ENCODE assay signal across 23 cellular contexts in the genomic region with DNA sequence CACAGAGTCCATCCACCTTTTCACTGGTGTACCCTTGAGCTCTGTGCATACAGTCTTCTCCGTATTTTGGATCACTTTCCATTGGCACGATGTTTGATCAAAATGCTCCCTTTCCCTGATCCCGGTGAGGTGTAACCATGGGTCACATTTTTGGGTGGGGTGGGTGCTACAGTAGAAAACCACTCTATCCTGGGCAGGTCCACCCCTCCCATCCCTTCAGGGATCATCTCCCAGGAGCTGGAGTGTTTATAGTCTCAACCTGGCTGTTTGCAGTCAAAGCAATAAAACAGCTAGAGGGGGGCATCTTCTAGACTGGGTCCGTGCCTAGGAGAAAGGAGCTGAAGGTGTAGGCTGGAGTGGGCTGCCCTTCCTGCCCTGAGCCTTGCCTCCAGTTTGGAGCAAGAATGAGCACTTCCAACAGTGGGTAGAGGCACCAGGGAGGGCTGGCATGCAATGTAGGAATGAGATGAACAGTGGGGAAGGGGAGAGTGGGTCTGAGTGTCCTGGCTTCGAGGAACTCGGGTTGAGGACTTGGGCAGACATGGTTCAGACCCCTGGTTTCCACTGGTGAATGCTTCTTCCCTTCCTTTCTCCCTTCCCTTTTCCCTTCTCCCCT. TPM values are rescaled to one million over a fixed set of nuclear protein-coding genes. Genes with fewer than 3 reads are reported as not detected.
A peak's percentile ranks its signal among the peaks of the same experiment; 100 is the strongest.
DNase-seq lines count a peak whose midpoint lies in the region; ATAC-seq, FAIRE-seq and TF ChIP-seq lines count a peak whose summit lies in the region.
"Had no signal": no experiment of that assay in that cellular context is flagged by ENCODE, and none has a peak within 500 bp of the region (broad histone marks: within the 10 kb centered on the region; RNA-seq: fewer than 3 reads in every experiment).

No MANE protein-coding gene starts in this region.

- H3K9me3 ChIP-seq in upper lobe of right lung (no peaks in the 10 kb centered on the region), heart left ventricle (no peaks in the 10 kb centered on the region), colonic mucosa (no peaks in the 10 kb centered on the region)
- H3K9me3 ChIP-seq: HAP-1, ovary, SJCRH30, tibial artery had no signal

- H3K36me3 ChIP-seq in bronchial epithelial cell (ENCODE audit: control insufficient read depth, insufficient read depth, low read length) (peaks cover 26% of the 10 kb centered on the region), upper lobe of right lung (peaks cover 14% of the 10 kb centered on the region), heart left ventricle (peaks cover 0 to 60% (median 0%) of the 10 kb centered on the region in 9 donors), colonic mucosa (no peaks in the 10 kb centered on the region)
- H3K36me3 ChIP-seq: HAP-1, ovary had no signal

- no peak for ATAC-seq in activated naive CD4-positive, alpha-beta T cell treated with anti-CD3 and anti-CD28 coated beads, Interleukin-2, amount 50 U/mL, for 72 hours
- ATAC-seq in naive B cell (ENCODE audit: low read depth in 2 of 2) (no peak), upper lobe of right lung (no peak), heart left ventricle (no peak)
- ATAC-seq: activated CD8-positive, alpha-beta T cell treated with anti-CD3 and anti-CD28 coated beads, Interleukin-2, amount 10 ng/mL, durations not matched to agents 7 days and 5 days; activated T-cell treated with anti-CD3 and anti-CD28 coated beads, Interleukin-2, amount 50 U/mL, for 4 hours; stimulated activated naive CD8-positive, alpha-beta T cell treated with anti-CD3 and anti-CD28 coated beads, Interleukin-15, Interleukin-2, amounts not matched to agents 100 U/mL and 50 U/mL, for 24 hours had no signal

- no peaks in the 10 kb centered on the region for H3K27me3 Mint-ChIP-seq in naive B cell

- H3K9me3 Mint-ChIP-seq in activated naive CD4-positive, alpha-beta T cell treated with anti-CD3 and anti-CD28 coated beads, Interleukin-2, amount 50 U/mL, for 72 hours: no peaks in the 10 kb centered on the region
- H3K9me3 Mint-ChIP-seq in naive B cell: no peaks in the 10 kb centered on the region
- H3K9me3 Mint-ChIP-seq: activated T-cell treated with anti-CD3 and anti-CD28 coated beads, Interleukin-2, amount 50 U/mL, for 4 hours had no signal

- H3K27ac ChIP-seq in upper lobe of right lung (peak overlapping the region; percentile 6), heart left ventricle (peak overlapping the region in 1 of 12 donors; percentile 90), colonic mucosa (no peak overlapping the region)
- H3K27ac ChIP-seq: ovary, SJCRH30, tibial artery had no signal

- no peak for DNase-seq in activated naive CD4-positive, alpha-beta T cell treated with anti-CD3 and anti-CD28 coated beads, Interleukin-2, amount 50 U/mL, for 72 hours (ENCODE audit: low spot score in 2 of 2)
- DNase-seq in activated naive CD4-positive, alpha-beta T cell (lab: John Stamatoyannopoulos, UW): no peak
- DNase-seq in bronchial epithelial cell (ENCODE audit: low read depth) (no peak), naive B cell (no peak), upper lobe of right lung (no peak), C1 segment of cervical spinal cord (lab: John Stamatoyannopoulos, UW) (no peak), heart left ventricle (no peak), colonic mucosa (no peak)
- DNase-seq: activated CD4-positive, CD25-positive, alpha-beta regulatory T cell treated with anti-CD3 and anti-CD28 coated beads, Interleukin-2, amount 50 U/mL, for 72 hours; activated CD8-positive, alpha-beta T cell treated with anti-CD3 and anti-CD28 coated beads, Interleukin-2, amount 10 ng/mL, durations not matched to agents 7 days and 5 days; activated T-cell treated with anti-CD3 and anti-CD28 coated beads, Interleukin-2, amount 50 U/mL, for 4 hours; cortex of kidney; mesendoderm; NCI-H526; retina; SJCRH30; stimulated activated CD4-positive, alpha-beta T cell treated with anti-CD3 and anti-CD28 coated beads, Interleukin-4, amount 100 ng/mL, for 1 hour; stimulated activated naive CD8-positive, alpha-beta T cell treated with anti-CD3 and anti-CD28 coated beads, Interleukin-15, Interleukin-2, amounts not matched to agents 100 U/mL and 50 U/mL, for 24 hours; tibial artery had no signal

- no peak overlapping the region for H3K4me3 ChIP-seq in bronchial epithelial cell (ENCODE audit: low read depth, low read length)
- no peak overlapping the region for H3K4me3 ChIP-seq in upper lobe of right lung
- no peak overlapping the region for H3K4me3 ChIP-seq in heart left ventricle
- no peak overlapping the region for H3K4me3 ChIP-seq in colonic mucosa
- H3K4me3 ChIP-seq: HAP-1, ovary, SJCRH30, tibial artery had no signal

- peak; percentile 79 for FAIRE-seq in bronchial epithelial cell (lab: Jason Lieb, UNC)
- FAIRE-seq: A204.1, GM12891 had no signal

- intact Hi-C loops in upper lobe of right lung (cut with DNase I): no loop called here
- intact Hi-C loops in heart left ventricle (cut with DNase I): loop anchor here in 1 of 10 donors (10.0 kb wide), 1 partner anchor 97 kb away; no protein-coding TSS in a partner anchor
- intact Hi-C loops in colonic mucosa (cut with DNase I): no loop called here

- H3K4me1 ChIP-seq in upper lobe of right lung (peaks cover 6% of the 10 kb centered on the region), heart left ventricle (peaks cover 0 to 25% (median 0%) of the 10 kb centered on the region in 12 donors), colonic mucosa (no peaks in the 10 kb centered on the region)
- H3K4me1 ChIP-seq: HAP-1, SJCRH30, tibial artery had no signal

- H3K36me3 Mint-ChIP-seq in activated naive CD4-positive, alpha-beta T cell treated with anti-CD3 and anti-CD28 coated beads, Interleukin-2, amount 50 U/mL, for 72 hours: peaks cover 0 to 6% of the 10 kb centered on the region in 2 donors
- H3K36me3 Mint-ChIP-seq in naive B cell: peaks cover 32% of the 10 kb centered on the region in 2 donors

- H3K9ac ChIP-seq in colonic mucosa (ENCODE audit: low read depth in 2 of 2, low read length in 2 of 2): no peak overlapping the region

- H3K4me3 Mint-ChIP-seq in naive B cell: peak overlapping the region in 4 of 8 donors; percentile 6 to 69 (median 23)
- H3K4me3 Mint-ChIP-seq: activated CD8-positive, alpha-beta T cell treated with anti-CD3 and anti-CD28 coated beads, Interleukin-2, amount 10 ng/mL, durations not matched to agents 7 days and 5 days; activated T-cell treated with anti-CD3 and anti-CD28 coated beads, Interleukin-2, amount 50 U/mL, for 4 hours had no signal

- peak overlapping the region; percentile 43 to 46 for H3K27ac Mint-ChIP-seq in activated naive CD4-positive, alpha-beta T cell treated with anti-CD3 and anti-CD28 coated beads, Interleukin-2, amount 50 U/mL, for 72 hours
- peak overlapping the region; percentile 34 to 97 (median 76) for H3K27ac Mint-ChIP-seq in naive B cell

- TF ChIP-seq CTCF in bronchial epithelial cell (IDR thresholded peaks at IDR 0.05; ENCODE audit: insufficient read depth, low read length, severe bottlenecking): no peak
- no peak for TF ChIP-seq CTCF in upper lobe of right lung (IDR thresholded peaks at IDR 0.05)
- no peak for TF ChIP-seq CTCF in heart left ventricle (IDR thresholded peaks at IDR 0.05)
- no peak for TF ChIP-seq CTCF in colonic mucosa (IDR thresholded peaks at IDR 0.05)

- WGBS in heart left ventricle, 4 donors: 94 to 97% (median 95%) methylated on average over 6 of the region's 6 CpGs

- no peak for TF ChIP-seq POLR2A in heart left ventricle (IDR thresholded peaks at IDR 0.05)

- H3K27me3 ChIP-seq in bronchial epithelial cell (ENCODE audit: control insufficient read depth, insufficient read depth, low read length) (no peaks in the 10 kb centered on the region), upper lobe of right lung (no peaks in the 10 kb centered on the region), heart left ventricle (no peaks in the 10 kb centered on the region), colonic mucosa (no peaks in the 10 kb centered on the region)
- H3K27me3 ChIP-seq: ovary, SJCRH30, tibial artery had no signal

- peaks cover 25 to 34% (median 27%) of the 10 kb centered on the region in 3 donors for H3K4me1 Mint-ChIP-seq in naive B cell

RNA-seq across cellular contexts. Expression of gene RNF141, which starts 38.8 kb away (rescaled TPM):
- 10 to 100 TPM in 1 of 2 donors, 1 to 10 TPM in 1; 9.1 to 12.2 TPM for total RNA-seq in activated naive CD4-positive, alpha-beta T cell treated with anti-CD3 and anti-CD28 coated beads, Interleukin-2, amount 50 U/mL, for 72 hours
- total RNA-seq in bronchial epithelial cell (71.9 and 103 TPM in 2 replicates), upper lobe of right lung (50.0 TPM), heart left ventricle (10 to 100 TPM; 18.8 to 42.8 (median 36.5) TPM), colonic mucosa (10 to 100 TPM; 24.0 to 39.3 TPM)
- polyA plus RNA-seq in naive B cell (ENCODE audit: low read depth in 6 of 6) (100 to 1,000 TPM; 101 to 187 (median 132) TPM), heart left ventricle (10 to 100 TPM in 1 of 2 donors, 1 to 10 TPM in 1; 7.8 to 11.6 TPM)

RNA-seq across cellular contexts. Expression of gene AMPD3, which starts 47.1 kb away (rescaled TPM):
- 10 to 100 TPM; 41.9 to 50.5 TPM for total RNA-seq in activated naive CD4-positive, alpha-beta T cell treated with anti-CD3 and anti-CD28 coated beads, Interleukin-2, amount 50 U/mL, for 72 hours
- total RNA-seq in bronchial epithelial cell (5.3 and 11.0 TPM in 2 replicates), upper lobe of right lung (11.6 TPM), heart left ventricle (10 to 100 TPM in 1 of 9 donors, 1 to 10 TPM in 8; 2.3 to 16.8 (median 3.0) TPM), colonic mucosa (1 to 10 TPM; 7.9 to 9.7 TPM)
- polyA plus RNA-seq in naive B cell (ENCODE audit: low read depth in 6 of 6) (10 to 100 TPM; 20.2 to 35.5 (median 27.3) TPM), heart left ventricle (1 to 10 TPM; 1.0 to 1.1 TPM)
